1 cellular context compared by ENCODE assay signal in genomic region chr2:58532641-58533040, GRCh38.
TF ChIP-seq lines count a peak whose summit lies in the region.

No MANE protein-coding gene starts in this region.

TF ChIP-seq in H1, 55 proteins besides CTCF, POLR2A, EP300 and RAD21 (continued from another document):
- no peak for TF ChIP-seq MAX (IDR thresholded peaks at IDR 0.05)
- no peak for TF ChIP-seq SIN3A (conservative IDR thresholded peaks at IDR 0.05 in 1 of 2, IDR thresholded peaks at IDR 0.05 in 1 of 2; ENCODE audit: low read depth in 1 of 2, low read length in 2 of 2)
- TF ChIP-seq POU5F1 (IDR thresholded peaks at IDR 0.05; ENCODE audit: low read depth, low read length) = no peak
TF ChIP-seq in H1: peak in this region for 0.
